In genomic region chr10:75681334-75681733, GRCh38 we compare ENCODE assay signal across 26 cellular contexts.
DNase-seq lines count a peak whose midpoint lies in the region; ATAC-seq, FAIRE-seq and TF ChIP-seq lines count a peak whose summit lies in the region.
"Had no signal": no experiment of that assay in that cellular context is flagged by ENCODE, and none has a peak within 500 bp of the region (broad histone marks: within the 10 kb centered on the region; RNA-seq: fewer than 3 reads in every experiment).

No MANE protein-coding gene starts in this region.

- CTCF ChIA-PET in GM12878 (lab: Yijun Ruan, JAX): no interaction called here

- no peaks in the 10 kb centered on the region for H3K79me2 ChIP-seq in GM12878 (ENCODE audit: control insufficient read depth, insufficient read depth, low read length)

- TF ChIP-seq RAD21 in GM12878 (IDR thresholded peaks at IDR 0.05; ENCODE audit: insufficient read depth, low read depth, low read length): no peak
- TF ChIP-seq RAD21 in liver (IDR thresholded peaks at IDR 0.05): peak; percentile 46 to 51

- whole genome bisulfite sequencing in GM12878 (ENCODE audit: insufficient coverage, insufficient replicate concordance, low lambda C conversion rate, missing lambda C conversion rate): 20% methylated on average over 7 of the region's 7 CpGs
- WGBS in liver: 42% methylated on average over 7 of the region's 7 CpGs
- no CpG with 5 or more reads among the region's 7 CpGs for WGBS in neuronal stem cell (ENCODE audit: extremely low coverage in 2 of 2, insufficient read length in 2 of 2, insufficient replicate concordance in 1 of 2), 2 donors

- in situ Hi-C loops in GM12878 (cut with MboI): no loop called here

- no peak for TF ChIP-seq EP300 in GM12878 (IDR thresholded peaks at IDR 0.05; ENCODE audit: borderline replicate concordance in 1 of 2, control insufficient read depth in 1 of 2, low read depth in 2 of 2, low read length in 2 of 2)

- H3K9ac ChIP-seq in GM12878 (ENCODE audit: control insufficient read depth, insufficient read depth, low read length) (no peak overlapping the region), liver (ENCODE audit: low read depth in 1 of 2, low read length in 2 of 2) (no peak overlapping the region), neuronal stem cell (ENCODE audit: low read depth, low read length, poor library complexity) (no peak overlapping the region)
- H3K9ac ChIP-seq: BLaER1 had no signal

- H2BK120ac ChIP-seq in neuronal stem cell (ENCODE audit: low read depth, low read length): no peak overlapping the region

- H3K27ac ChIP-seq in GM12878 (ENCODE audit: control insufficient read depth, insufficient read depth) (no peak overlapping the region), liver (ENCODE audit: low read depth in 1 of 2, low read length in 2 of 2) (no peak overlapping the region), neuronal stem cell (replicated peaks; ENCODE audit: low read length) (no peak overlapping the region), WERI-Rb-1 (no peak overlapping the region)
- H3K27ac ChIP-seq: 22Rv1, A549, BLaER1 had no signal

- no peak overlapping the region for H3K4me3 ChIP-seq in GM12878
- H3K4me3 ChIP-seq in liver (ENCODE audit: low read depth in 1 of 3, low read length in 3 of 3): no peak overlapping the region
- H3K4me3 ChIP-seq in neuronal stem cell (ENCODE audit: low read length in 2 of 2): no peak overlapping the region
- H3K4me3 ChIP-seq in WERI-Rb-1 (ENCODE audit: low read depth, low read length): no peak overlapping the region
- H3K4me3 ChIP-seq: A549, BLaER1 had no signal

- H2BK12ac ChIP-seq in neuronal stem cell (ENCODE audit: low read length): peak overlapping the region; percentile 24

- no peaks in the 10 kb centered on the region for H3K9me3 ChIP-seq in GM12878 (replicated peaks; ENCODE audit: control insufficient read depth, insufficient read depth, low read length)
- no peaks in the 10 kb centered on the region for H3K9me3 ChIP-seq in liver (ENCODE audit: control insufficient read depth in 4 of 4, low read length in 3 of 4)
- H3K9me3 ChIP-seq in neuronal stem cell (replicated peaks in 1 of 2; ENCODE audit: control insufficient read depth in 2 of 2, insufficient read depth in 1 of 2, low read depth in 1 of 2, low read length in 2 of 2): peaks cover 0 to 2% of the 10 kb centered on the region in 2 donors
- H3K9me3 ChIP-seq in WERI-Rb-1 (ENCODE audit: severe bottlenecking): no peaks in the 10 kb centered on the region
- H3K9me3 ChIP-seq: A549, BE2C, BLaER1 had no signal

- no peak overlapping the region for H2BK5ac ChIP-seq in neuronal stem cell (ENCODE audit: low read length)

- H3K36me3 ChIP-seq in GM12878 (ENCODE audit: control insufficient read depth in 2 of 2, insufficient read depth in 2 of 2, low read length in 1 of 2) (no peaks in the 10 kb centered on the region), liver (ENCODE audit: control insufficient read depth in 4 of 4, insufficient read depth in 3 of 4, low read depth in 1 of 4, low read length in 3 of 4) (no peaks in the 10 kb centered on the region), neuronal stem cell (replicated peaks in 1 of 2; ENCODE audit: control insufficient read depth in 2 of 2, insufficient read depth in 2 of 2, low read length in 2 of 2) (no peaks in the 10 kb centered on the region), WERI-Rb-1 (no peaks in the 10 kb centered on the region)
- H3K36me3 ChIP-seq: BE2C, BLaER1 had no signal

- POLR2A ChIA-PET in GM12878 (lab: Charles Lee): no interaction called here

- H3K4ac ChIP-seq in neuronal stem cell (ENCODE audit: low read length): peak overlapping the region; percentile 38

- DNase-seq in GM12878 (ENCODE audit: low read depth, low spot score) (no peak), left lobe of liver (ENCODE audit: low spot score) (peak; percentile 92), neuronal stem cell (ENCODE audit: low spot score) (no peak), retina (no peak), WERI-Rb-1 (no peak)
- DNase-seq: BE2C; C1 segment of cervical spinal cord; CD4-positive, alpha-beta memory T cell; CD4-positive, CD25-positive, alpha-beta regulatory T cell; CD8-positive, alpha-beta memory T cell; COR-L47; DMS 273 treated with DMSO at 0.1 percent for 48 hours; DMS153; DMS53; DMS79 treated with DMSO at 0.1 percent for 48 hours; GF-D8 had no signal

- intact Hi-C loops in GM12878 (cut with micrococcal nuclease; ENCODE audit: unreplicated experiment): no loop called here

- peak overlapping the region; percentile 14 for H2AK5ac ChIP-seq in neuronal stem cell (ENCODE audit: low read depth, low read length)

- H3K14ac ChIP-seq in neuronal stem cell (ENCODE audit: low read length): no peak overlapping the region

- H4K8ac ChIP-seq in neuronal stem cell (ENCODE audit: low read depth, low read length): no peak overlapping the region

- no peak; the same call in 2 of the 3 replicates for ATAC-seq in GM12878
- ATAC-seq in left lobe of liver: peak; percentile 96
- ATAC-seq in HG02840 (IDR thresholded peaks at IDR 0.05; ENCODE audit: low FRiP score, unreplicated experiment): no peak
- ATAC-seq in GM18870 (IDR thresholded peaks at IDR 0.05; ENCODE audit: unreplicated experiment): no peak
- ATAC-seq: A549 had no signal

- no peaks in the 10 kb centered on the region for H4K20me1 ChIP-seq in GM12878 (ENCODE audit: control insufficient read depth, insufficient read depth)
- H4K20me1 ChIP-seq: BLaER1 had no signal

- no peak for FAIRE-seq in GM12878 (lab: Jason Lieb, UNC)
- FAIRE-seq: A549, G401.6, GM12892, GM18507, GM19239 had no signal

- no peak overlapping the region for H3K23ac ChIP-seq in neuronal stem cell (ENCODE audit: low read depth, low read length, poor library complexity)

- H3K4me2 ChIP-seq in GM12878 (ENCODE audit: control insufficient read depth, insufficient read depth) (no peak overlapping the region), neuronal stem cell (ENCODE audit: insufficient read depth, low read length, poor library complexity, severe bottlenecking) (no peak overlapping the region)
- H3K4me2 ChIP-seq: A549, BLaER1 had no signal

- peaks cover 2% of the 10 kb centered on the region for H3K79me1 ChIP-seq in neuronal stem cell (ENCODE audit: low read depth, low read length)

- no TSS peak for BruUV-seq in GM12878 (replicated peaks; lab: Mats Ljungman, UMichigan)

- no peak for TF ChIP-seq POLR2A in GM12878 (IDR thresholded peaks at IDR 0.05; ENCODE audit: low read depth, low read length)

- TF ChIP-seq CTCF in GM12878 (IDR thresholded peaks at IDR 0.05 in 2 of 3, conservative IDR thresholded peaks at IDR 0.05 in 1 of 3; ENCODE audit: control insufficient read depth in 2 of 3, extremely low read depth in 1 of 3, insufficient read depth in 1 of 3, low read depth in 3 of 3, low read length in 3 of 3) (no peak), liver (IDR thresholded peaks at IDR 0.05; ENCODE audit: low read depth, low read length, missing input control) (no peak), WERI-Rb-1 (IDR thresholded peaks at IDR 0.05; ENCODE audit: low read depth, low read length) (no peak)

- H3K4me1 ChIP-seq in GM12878 (ENCODE audit: control insufficient read depth, insufficient read depth, low read length) (no peaks in the 10 kb centered on the region), liver (ENCODE audit: control insufficient read depth in 4 of 4, insufficient read depth in 4 of 4, low read length in 3 of 4) (peaks cover 0 to 12% (median 6%) of the 10 kb centered on the region in 4 donors), neuronal stem cell (ENCODE audit: control insufficient read depth in 2 of 2, insufficient read depth in 1 of 2, low read depth in 1 of 2, low read length in 2 of 2) (peaks cover 0 to 2% of the 10 kb centered on the region in 2 donors)
- H3K4me1 ChIP-seq: A549, BE2C, BLaER1 had no signal

- no peak overlapping the region for H2AFZ ChIP-seq in GM12878 (ENCODE audit: control insufficient read depth, low read depth, low read length)
- no peak overlapping the region for H2AFZ ChIP-seq in neuronal stem cell (ENCODE audit: low read length)

- H3K27me3 ChIP-seq in GM12878 (replicated peaks in 1 of 2; ENCODE audit: control insufficient read depth in 2 of 2, insufficient read depth in 2 of 2, low read length in 1 of 2) (no peaks in the 10 kb centered on the region), liver (ENCODE audit: control insufficient read depth in 4 of 4, insufficient read depth in 4 of 4, low read length in 3 of 4) (no peaks in the 10 kb centered on the region), neuronal stem cell (ENCODE audit: control insufficient read depth in 3 of 3, insufficient read depth in 3 of 3, low read depth in 1 of 3, low read length in 3 of 3) (no peaks in the 10 kb centered on the region), WERI-Rb-1 (ENCODE audit: insufficient read depth, low read depth, severe bottlenecking) (no peaks in the 10 kb centered on the region)
- H3K27me3 ChIP-seq: BE2C, BLaER1 had no signal

- RAD21 ChIA-PET in GM12878 (lab: Charles Lee; ENCODE audit: unreplicated experiment): no interaction called here

- H4K91ac ChIP-seq in neuronal stem cell (ENCODE audit: low read depth, low read length, poor library complexity): no peak overlapping the region

- SMC1A ChIA-PET in GM12878 (lab: Charles Lee; ENCODE audit: uncharacterized antibody, unreplicated experiment): no interaction called here

- H2BK15ac ChIP-seq in neuronal stem cell (ENCODE audit: low read length): peak overlapping the region; percentile 74

- peak overlapping the region; percentile 77 for H3K18ac ChIP-seq in neuronal stem cell (ENCODE audit: low read length)

TF ChIP-seq in GM12878, 131 proteins besides CTCF, POLR2A, EP300 and RAD21 (continues in another document):
- TF ChIP-seq ZNF24 (IDR thresholded peaks at IDR 0.05) (peak; percentile 30; the same call in 1 of the 2 replicates), RBBP5 (conservative IDR thresholded peaks at IDR 0.05) (no peak), USF2 (IDR thresholded peaks at IDR 0.05; ENCODE audit: borderline replicate concordance, low read depth, low read length) (no peak)

TF ChIP-seq in liver, 16 proteins besides CTCF, POLR2A, EP300 and RAD21 (continues in another document):
- TF ChIP-seq JUND (IDR thresholded peaks at IDR 0.05): no peak
- no peak for TF ChIP-seq GABPA (IDR thresholded peaks at IDR 0.05 in 1 of 2, conservative IDR thresholded peaks at IDR 0.05 in 1 of 2)
- TF ChIP-seq MAX (IDR thresholded peaks at IDR 0.05): peak; percentile 73
- TF ChIP-seq RXRA (IDR thresholded peaks at IDR 0.05): peak; percentile 64 to 76
- no peak for TF ChIP-seq EGR1 (IDR thresholded peaks at IDR 0.05; ENCODE audit: low read depth in 2 of 2)
- TF ChIP-seq HNF4A (conservative IDR thresholded peaks at IDR 0.05): peak; percentile 61 to 77
